ENCODE assay signal across 5 cellular contexts in the genomic region with DNA sequence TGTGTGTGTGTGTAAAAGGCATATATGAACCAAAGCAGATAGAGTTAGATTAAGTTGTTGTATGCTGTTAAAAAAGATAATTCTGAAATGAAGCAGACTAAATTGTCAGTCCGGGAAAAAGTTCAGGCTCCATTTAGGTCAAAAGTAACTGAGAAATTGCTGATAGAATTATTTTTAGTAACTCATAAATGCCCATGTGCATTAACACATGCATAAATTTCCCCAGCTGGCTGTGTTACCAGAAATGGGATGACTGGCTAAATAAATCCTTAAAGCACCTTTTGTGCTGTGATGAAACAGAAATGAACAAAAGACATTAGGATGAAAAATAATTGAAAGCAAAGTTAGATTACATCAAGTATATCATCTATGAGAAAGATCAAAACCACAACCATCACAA.
"Had no signal": no experiment of that assay in that cellular context is flagged by ENCODE, and none has a peak within 500 bp of the region (broad histone marks: within the 10 kb centered on the region; RNA-seq: fewer than 3 reads in every experiment).

No MANE protein-coding gene starts in this region.

- H3K27ac ChIP-seq: KMS-11 had no signal

- DNase-seq: H9, HCEC 1CT, KBM-7 had no signal

- H3K4me2 ChIP-seq: GM23338, KMS-11 had no signal

- ATAC-seq: GM23338 had no signal

- H2AFZ ChIP-seq: GM23338 had no signal

- H3K4me3 ChIP-seq: GM23338 had no signal

- H3K9ac ChIP-seq: KMS-11 had no signal
